Comparison of ENCODE assay signal across 12 cellular contexts in the genomic region with DNA sequence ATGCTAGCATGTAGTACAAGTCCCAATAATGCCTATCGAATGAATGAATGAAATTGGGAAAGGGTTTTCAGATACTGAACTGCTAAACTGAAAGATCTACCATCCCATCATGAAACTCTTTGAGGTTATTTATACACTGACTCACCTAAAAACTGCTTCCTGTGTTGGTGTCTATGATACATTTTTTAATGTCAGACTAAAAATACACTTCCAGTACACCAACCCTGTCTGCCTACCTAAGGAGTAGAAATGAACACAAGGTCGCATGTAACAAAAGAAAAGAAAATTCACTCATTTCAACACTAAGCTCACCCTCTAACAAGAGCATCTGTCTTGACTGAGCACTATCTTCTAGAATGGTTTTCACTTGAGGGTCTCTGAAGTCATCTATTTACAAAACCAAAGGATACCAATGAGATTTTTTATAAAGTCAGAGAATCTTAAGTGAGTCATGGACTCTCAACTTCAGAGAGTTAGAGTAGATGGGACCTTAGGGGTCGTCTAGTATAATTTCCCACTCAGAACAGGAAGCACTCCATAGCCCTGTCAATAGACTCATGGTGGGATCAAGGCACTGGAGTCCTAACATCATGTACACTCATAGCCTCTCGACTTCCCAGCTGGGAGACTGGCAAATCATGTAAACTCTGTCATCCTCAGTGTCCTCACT. TPM values are rescaled to one million over a fixed set of nuclear protein-coding genes. Genes with fewer than 3 reads are reported as not detected.
A peak's percentile ranks its signal among the peaks of the same experiment; 100 is the strongest.
DNase-seq lines count a peak whose midpoint lies in the region; ATAC-seq, FAIRE-seq and TF ChIP-seq lines count a peak whose summit lies in the region.
"Had no signal": no experiment of that assay in that cellular context is flagged by ENCODE, and none has a peak within 500 bp of the region (broad histone marks: within the 10 kb centered on the region; RNA-seq: fewer than 3 reads in every experiment).

No MANE protein-coding gene starts in this region.

- no peak for TF ChIP-seq EP300 in esophagus muscularis mucosa (IDR thresholded peaks at IDR 0.05)

- H3K27me3 ChIP-seq in esophagus muscularis mucosa, result no peaks in the 10 kb centered on the region
- H3K27me3 ChIP-seq: SJSA1 had no signal

- H3K9ac ChIP-seq in kidney (ENCODE audit: low read length in 2 of 2), result peak overlapping the region in 1 of 2 donors; percentile 9

- WGBS in esophagus muscularis mucosa, result 70% methylated on average over 4 of the region's 4 CpGs

- TF ChIP-seq POLR2A in esophagus muscularis mucosa (IDR thresholded peaks at IDR 0.05; ENCODE audit: low read depth), result no peak

- no peak for FAIRE-seq in kidney (lab: Jason Lieb, UNC)

- DNase-seq in EH (ENCODE audit: low read depth), result peak; percentile 46
- no peak for DNase-seq in esophagus muscularis mucosa (ENCODE audit: extremely low spot score)
- no peak for DNase-seq in cardiac septum (ENCODE audit: low spot score)
- DNase-seq in NCI-H345 treated with DMSO at 0.1 percent for 48 hours (lab: John Stamatoyannopoulos, UW; ENCODE audit: unreplicated experiment), result no peak
- DNase-seq in kidney, result no peak
- DNase-seq in SKM-1 (lab: John Stamatoyannopoulos, UW; ENCODE audit: unreplicated experiment), result no peak
- DNase-seq: activated T-cell treated with anti-CD3 and anti-CD28 coated beads, Interleukin-2, amount 50 U/mL, for 1 hour; stimulated activated CD4-positive, alpha-beta T cell treated with anti-CD3 and anti-CD28 coated beads, Interleukin-4, amount 100 ng/mL, for 1 hour had no signal

- H3K9me3 ChIP-seq in esophagus muscularis mucosa (no peaks in the 10 kb centered on the region), kidney (ENCODE audit: control insufficient read depth in 1 of 2, low read length in 2 of 2) (no peaks in the 10 kb centered on the region)
- H3K9me3 ChIP-seq: SJSA1 had no signal

- intact Hi-C loops in esophagus muscularis mucosa (cut with DNase I), result loop anchor here (5.0 kb wide), 1 partner anchor 33 kb away; no protein-coding TSS in a partner anchor
- intact Hi-C loops in cardiac septum (cut with DNase I), result no loop called here
- intact Hi-C loops in kidney (cut with DNase I), result no loop called here

- H3K27ac ChIP-seq in esophagus muscularis mucosa (replicated peaks in 1 of 4) (peak overlapping the region; percentile 61 to 82 (median 78)), kidney (ENCODE audit: low read depth in 2 of 2, low read length in 2 of 2) (no peak overlapping the region)
- H3K27ac ChIP-seq: SJSA1 had no signal

- H3K36me3 ChIP-seq in esophagus muscularis mucosa (no peaks in the 10 kb centered on the region), kidney (ENCODE audit: control insufficient read depth in 1 of 2, insufficient read depth in 2 of 2, low read length in 2 of 2) (no peaks in the 10 kb centered on the region)
- H3K36me3 ChIP-seq: SJSA1 had no signal

- no peak for TF ChIP-seq CTCF in esophagus muscularis mucosa (IDR thresholded peaks at IDR 0.05)
- TF ChIP-seq CTCF in kidney (IDR thresholded peaks at IDR 0.05; ENCODE audit: borderline replicate concordance, extremely low read depth, insufficient read depth), result no peak

- ATAC-seq in GM21528 (IDR thresholded peaks at IDR 0.05; ENCODE audit: low FRiP score, unreplicated experiment) (peak; percentile 60), HG03520 (IDR thresholded peaks at IDR 0.05; ENCODE audit: unreplicated experiment) (peak; percentile 43)

- H3K4me1 ChIP-seq in esophagus muscularis mucosa (peaks cover 50 to 72% (median 62%) of the 10 kb centered on the region in 4 donors), kidney (ENCODE audit: control insufficient read depth in 1 of 2, insufficient read depth in 1 of 2, low read depth in 1 of 2, low read length in 2 of 2) (peaks cover 14 to 47% of the 10 kb centered on the region in 2 donors)

- H3K4me3 ChIP-seq in esophagus muscularis mucosa (no peak overlapping the region), kidney (ENCODE audit: low read length in 2 of 2) (no peak overlapping the region)
- H3K4me3 ChIP-seq: SJSA1 had no signal

RNA-seq across cellular contexts. Expression of gene WLS, which starts 53.4 kb away (rescaled TPM):
- total RNA-seq in esophagus muscularis mucosa, result 100 to 1,000 TPM in 3 of 4 donors, 10 to 100 TPM in 1; 94.8 to 228 (median 163) TPM
- 78.0 TPM for total RNA-seq in cardiac septum
- total RNA-seq in kidney, result 147 TPM
- 92.3 TPM for polyA plus RNA-seq in kidney (ENCODE audit: insufficient read depth, low read depth, low replicate concordance)
- total RNA-seq: B cell had no signal

Comparison
In these comparisons a context has a peak if more than half of its experiments do, and no peak if none do; other contexts are left out.
1. H3K27ac ChIP-seq: peak in esophagus muscularis mucosa (4 of 4); none in kidney (0 of 2).